In the genomic region with DNA sequence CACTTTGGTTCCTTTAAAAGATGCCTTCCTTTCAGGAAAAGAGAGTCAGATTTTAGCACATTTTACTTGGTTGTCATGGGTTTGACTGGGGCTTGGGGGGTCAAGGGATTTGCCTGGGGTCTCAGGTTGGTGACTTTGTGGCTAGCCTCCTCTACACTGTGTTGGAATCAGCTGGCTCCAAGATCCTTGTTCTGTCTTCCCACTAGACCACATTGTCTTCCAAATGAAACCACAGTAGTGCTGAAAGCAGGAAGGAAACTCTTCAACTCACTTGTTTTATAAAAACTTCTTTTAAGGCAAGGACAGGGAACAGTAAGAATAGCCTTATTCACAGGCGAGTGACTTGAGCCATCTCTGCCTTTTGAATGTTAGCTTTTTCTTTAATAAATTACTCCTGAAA, we compare ENCODE assay signal across 1 cellular context.
TF ChIP-seq lines count a peak whose summit lies in the region.

No MANE protein-coding gene starts in this region.

TF ChIP-seq in H1, 55 proteins besides CTCF, POLR2A, EP300 and RAD21 (continued from another document):
- TF ChIP-seq, protein P1, sequence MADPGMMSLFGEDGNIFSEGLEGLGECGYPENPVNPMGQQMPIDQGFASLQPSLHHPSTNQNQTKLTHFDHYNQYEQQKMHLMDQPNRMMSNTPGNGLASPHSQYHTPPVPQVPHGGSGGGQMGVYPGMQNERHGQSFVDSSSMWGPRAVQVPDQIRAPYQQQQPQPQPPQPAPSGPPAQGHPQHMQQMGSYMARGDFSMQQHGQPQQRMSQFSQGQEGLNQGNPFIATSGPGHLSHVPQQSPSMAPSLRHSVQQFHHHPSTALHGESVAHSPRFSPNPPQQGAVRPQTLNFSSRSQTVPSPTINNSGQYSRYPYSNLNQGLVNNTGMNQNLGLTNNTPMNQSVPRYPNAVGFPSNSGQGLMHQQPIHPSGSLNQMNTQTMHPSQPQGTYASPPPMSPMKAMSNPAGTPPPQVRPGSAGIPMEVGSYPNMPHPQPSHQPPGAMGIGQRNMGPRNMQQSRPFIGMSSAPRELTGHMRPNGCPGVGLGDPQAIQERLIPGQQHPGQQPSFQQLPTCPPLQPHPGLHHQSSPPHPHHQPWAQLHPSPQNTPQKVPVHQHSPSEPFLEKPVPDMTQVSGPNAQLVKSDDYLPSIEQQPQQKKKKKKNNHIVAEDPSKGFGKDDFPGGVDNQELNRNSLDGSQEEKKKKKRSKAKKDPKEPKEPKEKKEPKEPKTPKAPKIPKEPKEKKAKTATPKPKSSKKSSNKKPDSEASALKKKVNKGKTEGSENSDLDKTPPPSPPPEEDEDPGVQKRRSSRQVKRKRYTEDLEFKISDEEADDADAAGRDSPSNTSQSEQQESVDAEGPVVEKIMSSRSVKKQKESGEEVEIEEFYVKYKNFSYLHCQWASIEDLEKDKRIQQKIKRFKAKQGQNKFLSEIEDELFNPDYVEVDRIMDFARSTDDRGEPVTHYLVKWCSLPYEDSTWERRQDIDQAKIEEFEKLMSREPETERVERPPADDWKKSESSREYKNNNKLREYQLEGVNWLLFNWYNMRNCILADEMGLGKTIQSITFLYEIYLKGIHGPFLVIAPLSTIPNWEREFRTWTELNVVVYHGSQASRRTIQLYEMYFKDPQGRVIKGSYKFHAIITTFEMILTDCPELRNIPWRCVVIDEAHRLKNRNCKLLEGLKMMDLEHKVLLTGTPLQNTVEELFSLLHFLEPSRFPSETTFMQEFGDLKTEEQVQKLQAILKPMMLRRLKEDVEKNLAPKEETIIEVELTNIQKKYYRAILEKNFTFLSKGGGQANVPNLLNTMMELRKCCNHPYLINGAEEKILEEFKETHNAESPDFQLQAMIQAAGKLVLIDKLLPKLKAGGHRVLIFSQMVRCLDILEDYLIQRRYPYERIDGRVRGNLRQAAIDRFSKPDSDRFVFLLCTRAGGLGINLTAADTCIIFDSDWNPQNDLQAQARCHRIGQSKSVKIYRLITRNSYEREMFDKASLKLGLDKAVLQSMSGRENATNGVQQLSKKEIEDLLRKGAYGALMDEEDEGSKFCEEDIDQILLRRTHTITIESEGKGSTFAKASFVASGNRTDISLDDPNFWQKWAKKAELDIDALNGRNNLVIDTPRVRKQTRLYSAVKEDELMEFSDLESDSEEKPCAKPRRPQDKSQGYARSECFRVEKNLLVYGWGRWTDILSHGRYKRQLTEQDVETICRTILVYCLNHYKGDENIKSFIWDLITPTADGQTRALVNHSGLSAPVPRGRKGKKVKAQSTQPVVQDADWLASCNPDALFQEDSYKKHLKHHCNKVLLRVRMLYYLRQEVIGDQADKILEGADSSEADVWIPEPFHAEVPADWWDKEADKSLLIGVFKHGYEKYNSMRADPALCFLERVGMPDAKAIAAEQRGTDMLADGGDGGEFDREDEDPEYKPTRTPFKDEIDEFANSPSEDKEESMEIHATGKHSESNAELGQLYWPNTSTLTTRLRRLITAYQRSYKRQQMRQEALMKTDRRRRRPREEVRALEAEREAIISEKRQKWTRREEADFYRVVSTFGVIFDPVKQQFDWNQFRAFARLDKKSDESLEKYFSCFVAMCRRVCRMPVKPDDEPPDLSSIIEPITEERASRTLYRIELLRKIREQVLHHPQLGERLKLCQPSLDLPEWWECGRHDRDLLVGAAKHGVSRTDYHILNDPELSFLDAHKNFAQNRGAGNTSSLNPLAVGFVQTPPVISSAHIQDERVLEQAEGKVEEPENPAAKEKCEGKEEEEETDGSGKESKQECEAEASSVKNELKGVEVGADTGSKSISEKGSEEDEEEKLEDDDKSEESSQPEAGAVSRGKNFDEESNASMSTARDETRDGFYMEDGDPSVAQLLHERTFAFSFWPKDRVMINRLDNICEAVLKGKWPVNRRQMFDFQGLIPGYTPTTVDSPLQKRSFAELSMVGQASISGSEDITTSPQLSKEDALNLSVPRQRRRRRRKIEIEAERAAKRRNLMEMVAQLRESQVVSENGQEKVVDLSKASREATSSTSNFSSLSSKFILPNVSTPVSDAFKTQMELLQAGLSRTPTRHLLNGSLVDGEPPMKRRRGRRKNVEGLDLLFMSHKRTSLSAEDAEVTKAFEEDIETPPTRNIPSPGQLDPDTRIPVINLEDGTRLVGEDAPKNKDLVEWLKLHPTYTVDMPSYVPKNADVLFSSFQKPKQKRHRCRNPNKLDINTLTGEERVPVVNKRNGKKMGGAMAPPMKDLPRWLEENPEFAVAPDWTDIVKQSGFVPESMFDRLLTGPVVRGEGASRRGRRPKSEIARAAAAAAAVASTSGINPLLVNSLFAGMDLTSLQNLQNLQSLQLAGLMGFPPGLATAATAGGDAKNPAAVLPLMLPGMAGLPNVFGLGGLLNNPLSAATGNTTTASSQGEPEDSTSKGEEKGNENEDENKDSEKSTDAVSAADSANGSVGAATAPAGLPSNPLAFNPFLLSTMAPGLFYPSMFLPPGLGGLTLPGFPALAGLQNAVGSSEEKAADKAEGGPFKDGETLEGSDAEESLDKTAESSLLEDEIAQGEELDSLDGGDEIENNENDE (IDR thresholded peaks at IDR 0.05; ENCODE audit: insufficient replicate concordance, low read length), result no peak
- TF ChIP-seq TBP (IDR thresholded peaks at IDR 0.05; ENCODE audit: low read depth, low read length), result no peak
- no peak for TF ChIP-seq CHD2 (IDR thresholded peaks at IDR 0.05; ENCODE audit: low read length)
- TF ChIP-seq PHF8 (conservative IDR thresholded peaks at IDR 0.05; ENCODE audit: low read depth, low read length), result no peak
- no peak for TF ChIP-seq SIX5 (IDR thresholded peaks at IDR 0.05; ENCODE audit: low read depth, low read length)
- no peak for TF ChIP-seq RNF2 (IDR thresholded peaks at IDR 0.05; ENCODE audit: borderline replicate concordance, low read depth, low read length, missing control alignments, poor library complexity, severe bottlenecking)
- TF ChIP-seq BACH1 (IDR thresholded peaks at IDR 0.05; ENCODE audit: low read length), result no peak
